Comparison of ENCODE assay signal across 8 cellular contexts in genomic region chr2:227473019-227473461, GRCh38. TPM values are rescaled to one million over a fixed set of nuclear protein-coding genes. Genes with fewer than 3 reads are reported as not detected.
A peak's percentile ranks its signal among the peaks of the same experiment; 100 is the strongest.
DNase-seq lines count a peak whose midpoint lies in the region; ATAC-seq and TF ChIP-seq lines count a peak whose summit lies in the region.

No MANE protein-coding gene starts in this region.

- H3K4me1 ChIP-seq in gastrocnemius medialis: peaks cover 15 to 28% of the 10 kb centered on the region in 2 donors

- no peaks in the 10 kb centered on the region for H3K27me3 Mint-ChIP-seq in activated naive CD4-positive, alpha-beta T cell treated with anti-CD3 and anti-CD28 coated beads for 36 hours (ENCODE audit: low read depth)

- no peaks in the 10 kb centered on the region for H3K9me3 Mint-ChIP-seq in activated naive CD4-positive, alpha-beta T cell treated with anti-CD3 and anti-CD28 coated beads for 36 hours

- peak overlapping the region; percentile 93 for H3K4me3 Mint-ChIP-seq in activated naive CD4-positive, alpha-beta T cell treated with anti-CD3 and anti-CD28 coated beads for 36 hours

- TF ChIP-seq CTCF in RWPE1 (conservative IDR thresholded peaks at IDR 0.05; ENCODE audit: low read depth): no peak
- TF ChIP-seq CTCF in gastrocnemius medialis (IDR thresholded peaks at IDR 0.05 in 4 of 5, conservative IDR thresholded peaks at IDR 0.05 in 1 of 5): no peak

- peaks cover 6% of the 10 kb centered on the region for H3K36me3 Mint-ChIP-seq in activated naive CD4-positive, alpha-beta T cell treated with anti-CD3 and anti-CD28 coated beads for 36 hours (ENCODE audit: low read depth)

- peaks cover 50% of the 10 kb centered on the region for H3K4me1 Mint-ChIP-seq in activated naive CD4-positive, alpha-beta T cell treated with anti-CD3 and anti-CD28 coated beads for 36 hours (ENCODE audit: low read depth)

- peak in 1 of 2 donors; percentile 17 for ATAC-seq in gastrocnemius medialis

- in situ Hi-C loops in gastrocnemius medialis (cut with MboI; ENCODE audit: low sequenced_read_pairs in 4 of 4): loop anchor here in 1 of 4 donors (25.0 kb wide), 1 partner anchor 289 kb away; no protein-coding TSS in a partner anchor

- no peaks in the 10 kb centered on the region for H3K27me3 ChIP-seq in gastrocnemius medialis

- peak overlapping the region; percentile 75 to 88 (median 84) for H3K4me3 ChIP-seq in gastrocnemius medialis

- peak overlapping the region; percentile 93 for H3K27ac Mint-ChIP-seq in activated naive CD4-positive, alpha-beta T cell treated with anti-CD3 and anti-CD28 coated beads for 36 hours

- intact Hi-C loops in activated naive CD4-positive, alpha-beta T cell treated with anti-CD3 and anti-CD28 coated beads for 36 hours (cut with micrococcal nuclease): loop anchor here (2.0 kb wide), 2 partner anchors 14 to 66 kb away; no protein-coding TSS in a partner anchor
- intact Hi-C loops in gastrocnemius medialis (cut with DNase I; ENCODE audit: low total_unique reads): loop anchor here (2.0 to 5.0 kb wide), 4 partner anchors 44 to 292 kb away; no protein-coding TSS in a partner anchor

- no peaks in the 10 kb centered on the region for H3K36me3 ChIP-seq in gastrocnemius medialis

- H3K27ac ChIP-seq in RWPE1 (peak overlapping the region; percentile 77), gastrocnemius medialis (peak overlapping the region; percentile 77 to 85 (median 83))

- no peak for TF ChIP-seq POLR2A in gastrocnemius medialis (IDR thresholded peaks at IDR 0.05)

- POLR2A ChIA-PET in RWPE1 (lab: Yijun Ruan, JAX; ENCODE audit: low non-redundant PET): interaction anchor here (0.6 kb wide), 1 partner anchor 123 kb away, joined by 3 read pairs; no protein-coding TSS in a partner anchor

- no peak for DNase-seq in activated naive CD4-positive, alpha-beta T cell treated with anti-CD3 and anti-CD28 coated beads for 36 hours
- no peak for DNase-seq in activated naive CD4-positive, alpha-beta T cell (lab: John Stamatoyannopoulos, UW)
- DNase-seq in RWPE1 (ENCODE audit: low spot score) (no peak), fibroblast of gingiva (ENCODE audit: low read depth) (peak; percentile 28), gastrocnemius medialis (no peak), D341Med (ENCODE audit: low spot score) (no peak), ecto neural progenitor cell (ENCODE audit: low spot score) (no peak)
- DNase-seq in stimulated activated CD4-positive, alpha-beta T cell treated with anti-CD3 and anti-CD28 coated beads, Interleukin-2, amount 100 ng/mL, for 24 hours: no peak

- CTCF ChIA-PET in activated naive CD4-positive, alpha-beta T cell treated with anti-CD3 and anti-CD28 coated beads for 36 hours (lab: Charles Lee): interaction anchor here (0.7 to 2.4 kb wide), 13 partner anchors 8 to 137 kb away, joined by 3 to 19 read pairs (median 4); no protein-coding TSS in a partner anchor
- CTCF ChIA-PET in RWPE1 (lab: Yijun Ruan, JAX): no interaction called here

- no peaks in the 10 kb centered on the region for H3K9me3 ChIP-seq in gastrocnemius medialis

RNA-seq across cellular contexts. Expression of gene AGFG1, which starts 1.1 kb away (rescaled TPM):
- 100 to 1,000 TPM; 153 to 157 TPM for total RNA-seq in activated naive CD4-positive, alpha-beta T cell treated with anti-CD3 and anti-CD28 coated beads for 36 hours
- 10 to 100 TPM; 55.1 to 75.6 (median 61.5) TPM for total RNA-seq in gastrocnemius medialis
